Comparison of ENCODE assay signal across 8 cellular contexts in genomic region chr4:185142911-185143595, GRCh38. TPM values are rescaled to one million over a fixed set of nuclear protein-coding genes. Genes with fewer than 3 reads are reported as not detected.
A peak's percentile ranks its signal among the peaks of the same experiment; 100 is the strongest.
DNase-seq lines count a peak whose midpoint lies in the region; ATAC-seq and TF ChIP-seq lines count a peak whose summit lies in the region.

SLC25A4 (plus strand) TSS chr4:185143266; CDS start chr4:185143373, 107 bp downstream.

- peaks cover 0 to 7% (median 0%) of the 10 kb centered on the region in 3 donors for H3K36me3 Mint-ChIP-seq in CD8-positive, alpha-beta memory T cell

- ATAC-seq in GM19372 (IDR thresholded peaks at IDR 0.05; ENCODE audit: low read depth, unreplicated experiment) (peak; percentile 90), HG03558 (IDR thresholded peaks at IDR 0.05; ENCODE audit: extremely low read depth, unreplicated experiment) (peak; percentile 87)

- no peaks in the 10 kb centered on the region for H4K20me1 ChIP-seq in OCI-LY3 (ENCODE audit: insufficient read depth, low read length)

- peaks cover 2 to 11% of the 10 kb centered on the region in 2 donors for H3K27me3 Mint-ChIP-seq in CD8-positive, alpha-beta memory T cell

- H2AFZ ChIP-seq in OCI-LY3 (ENCODE audit: low read depth, low read length) = peak within 1 kb of the TSS; percentile 70

- H3K4me1 ChIP-seq in CD8-positive, alpha-beta memory T cell (ENCODE audit: insufficient read depth, low read length) = peaks cover 8% of the 10 kb centered on the region
- H3K4me1 ChIP-seq in OCI-LY3 (ENCODE audit: low read length) = peaks cover 2% of the 10 kb centered on the region; the same call in 1 of the 2 replicates
- H3K4me1 ChIP-seq in mucosa of rectum (ENCODE audit: control insufficient read depth in 2 of 2, insufficient read depth in 2 of 2, low read length in 2 of 2) = peaks cover 10 to 18% of the 10 kb centered on the region in 2 donors

- H3K79me2 ChIP-seq in OCI-LY3 (ENCODE audit: low read length) = no peaks in the 10 kb centered on the region

- H3K9me3 Mint-ChIP-seq in CD8-positive, alpha-beta memory T cell = no peaks in the 10 kb centered on the region

- no peaks in the 10 kb centered on the region for H3K36me3 ChIP-seq in CD8-positive, alpha-beta memory T cell (ENCODE audit: insufficient read depth, low read length)
- H3K36me3 ChIP-seq in OCI-LY3 (replicated peaks; ENCODE audit: low read depth, low read length) (no peaks in the 10 kb centered on the region), mucosa of rectum (ENCODE audit: control insufficient read depth in 2 of 2, insufficient read depth in 2 of 2, low read length in 2 of 2) (peaks cover 0 to 4% of the 10 kb centered on the region in 2 donors)

- CTCF ChIA-PET in CD8-positive, alpha-beta memory T cell (lab: Charles Lee) = interaction anchor here (0.6 to 2.5 kb wide), 14 partner anchors 9 to 879 kb away, joined by 3 to 15 read pairs (median 4); partner anchors contain the start of gene LRP2BP

- peak; percentile 79 to 92 (median 87) for DNase-seq in CD8-positive, alpha-beta memory T cell
- DNase-seq in activated T-cell treated with anti-CD3 and anti-CD28 coated beads for 4 hours = peak; percentile 76
- DNase-seq in epithelial cell of proximal tubule (ENCODE audit: low read depth) = no peak
- DNase-seq in stimulated activated CD8-positive, alpha-beta memory T cell treated with anti-CD3 and anti-CD28 coated beads, Interleukin-7, amount 100 ng/mL, for 1 hour (ENCODE audit: low read depth in 2 of 2) = peak; percentile 73 to 75

- H3K27ac ChIP-seq in CD8-positive, alpha-beta memory T cell (ENCODE audit: low read depth, low read length) = peak within 1 kb of the TSS; percentile 46
- H3K27ac ChIP-seq in OCI-LY3 (ENCODE audit: low read length) (peak within 1 kb of the TSS; percentile 41; the same call in 1 of the 2 replicates), mucosa of rectum (ENCODE audit: low read depth in 2 of 2, low read length in 2 of 2) (peak within 1 kb of the TSS; percentile 74 to 77)

- H3K4me3 Mint-ChIP-seq in CD8-positive, alpha-beta memory T cell = peak within 1 kb of the TSS; percentile 90 to 93 (median 92)

- POLR2A ChIA-PET in CD8-positive, alpha-beta memory T cell (lab: Charles Lee) = interaction anchor here (0.6 to 1.6 kb wide), 10 partner anchors 8 to 495 kb away, joined by 3 to 5 read pairs (median 3); partner anchors contain the start of genes ANKRD37 and CENPU

- H3K4me3 ChIP-seq in CD8-positive, alpha-beta memory T cell (ENCODE audit: low read length) = peak within 1 kb of the TSS; percentile 74
- H3K4me3 ChIP-seq in OCI-LY3 (ENCODE audit: low read length) (peak within 1 kb of the TSS; percentile 80), epithelial cell of proximal tubule (ENCODE audit: low read depth, low read length) (peak within 1 kb of the TSS; percentile 64), mucosa of rectum (ENCODE audit: low read length in 2 of 2) (peak within 1 kb of the TSS; percentile 81 to 85)

- H3K27ac Mint-ChIP-seq in CD8-positive, alpha-beta memory T cell = peak within 1 kb of the TSS; percentile 79 to 92 (median 89)

- peaks cover 19 to 29% (median 25%) of the 10 kb centered on the region in 3 donors for H3K4me1 Mint-ChIP-seq in CD8-positive, alpha-beta memory T cell

- H3K4me2 ChIP-seq in OCI-LY3 (ENCODE audit: low read length) = peak within 1 kb of the TSS; percentile 79

- no peak; the same call in 1 of the 2 replicates for TF ChIP-seq CTCF in OCI-LY3 (IDR thresholded peaks at IDR 0.05; ENCODE audit: low read depth, low read length)
- peak; percentile 44 for TF ChIP-seq CTCF in epithelial cell of proximal tubule (conservative IDR thresholded peaks at IDR 0.05; ENCODE audit: low read depth, low read length)

- H3K9ac ChIP-seq in OCI-LY3 (ENCODE audit: low read length) (peak within 1 kb of the TSS; percentile 56; the same call in 1 of the 2 replicates), mucosa of rectum (ENCODE audit: low read depth in 1 of 2, low read length in 2 of 2) (peak within 1 kb of the TSS; percentile 70 to 79)

- H3K9me3 ChIP-seq in CD8-positive, alpha-beta memory T cell (ENCODE audit: low read length) = no peaks in the 10 kb centered on the region
- H3K9me3 ChIP-seq in OCI-LY3 (ENCODE audit: insufficient read depth, low read length) (no peaks in the 10 kb centered on the region), mucosa of rectum (ENCODE audit: control insufficient read depth in 2 of 2, low read length in 2 of 2) (no peaks in the 10 kb centered on the region)

- H3K27me3 ChIP-seq in CD8-positive, alpha-beta memory T cell (ENCODE audit: insufficient read depth, low read length, poor library complexity, severe bottlenecking) = no peaks in the 10 kb centered on the region
- H3K27me3 ChIP-seq in OCI-LY3 (ENCODE audit: low read depth, low read length) (no peaks in the 10 kb centered on the region), mucosa of rectum (ENCODE audit: control insufficient read depth in 2 of 2, insufficient read depth in 2 of 2, low read length in 2 of 2) (no peaks in the 10 kb centered on the region)

RNA-seq across cellular contexts. Expression of gene SLC25A4, which starts in this region (rescaled TPM):
- total RNA-seq in CD8-positive, alpha-beta memory T cell = 10 to 100 TPM; 11.8 to 12.6 TPM
- 16.3 TPM for polyA plus RNA-seq in CD8-positive, alpha-beta memory T cell
- 20.5 and 25.0 TPM in 2 replicates for total RNA-seq in epithelial cell of proximal tubule
